9 cellular contexts compared by ENCODE assay signal in genomic region chr9:19926774-19927173, GRCh38.
DNase-seq lines count a peak whose midpoint lies in the region; ATAC-seq and TF ChIP-seq lines count a peak whose summit lies in the region.
"Had no signal": no experiment of that assay in that cellular context is flagged by ENCODE, and none has a peak within 500 bp of the region (broad histone marks: within the 10 kb centered on the region; RNA-seq: fewer than 3 reads in every experiment).

No MANE protein-coding gene starts in this region.

- H3K4me3 ChIP-seq in KMS-11 (IDR thresholded peaks at IDR 0.05; ENCODE audit: insufficient read depth, low read depth, low read length) (no peak overlapping the region), fibroblast of lung (replicated peaks in 1 of 4; ENCODE audit: control extremely low read depth in 1 of 4, insufficient read depth in 1 of 4, low read depth in 3 of 4, low read length in 4 of 4) (peak overlapping the region in 1 of 4 experiments; percentile 59), osteoblast (ENCODE audit: insufficient read depth, low read length) (no peak overlapping the region)

- H3K9me3 ChIP-seq in ES-I3 (ENCODE audit: control insufficient read depth, insufficient read depth, low read length): no peaks in the 10 kb centered on the region
- no peaks in the 10 kb centered on the region for H3K9me3 ChIP-seq in fibroblast of lung (ENCODE audit: control insufficient read depth, insufficient read depth, low read depth, low read length)
- H3K9me3 ChIP-seq in osteoblast (ENCODE audit: low read depth, low read length): no peaks in the 10 kb centered on the region
- H3K9me3 ChIP-seq: breast epithelium, sigmoid colon had no signal

- H3K9ac ChIP-seq in ES-I3 (ENCODE audit: low read depth, low read length) (peak overlapping the region; percentile 13; the same call in 1 of the 2 replicates), KMS-11 (no peak overlapping the region), fibroblast of lung (ENCODE audit: insufficient read depth, low read length) (no peak overlapping the region)

- H3K27ac ChIP-seq in KMS-11 (no peak overlapping the region), fibroblast of lung (ENCODE audit: insufficient read depth, low read length) (no peak overlapping the region), osteoblast (ENCODE audit: low read depth, low read length) (no peak overlapping the region)
- H3K27ac ChIP-seq: breast epithelium had no signal

- H4K20me1 ChIP-seq in KMS-11 (ENCODE audit: insufficient read depth) (no peaks in the 10 kb centered on the region), fibroblast of lung (ENCODE audit: control insufficient read depth, extremely low read depth, insufficient read depth, low read length) (no peaks in the 10 kb centered on the region), osteoblast (ENCODE audit: insufficient read depth, low read length) (no peaks in the 10 kb centered on the region)

- TF ChIP-seq CTCF in KMS-11 (conservative IDR thresholded peaks at IDR 0.05; ENCODE audit: low read depth, low read length): no peak
- no peak for TF ChIP-seq CTCF in fibroblast of lung (conservative IDR thresholded peaks at IDR 0.05 in 1 of 2, IDR thresholded peaks at IDR 0.05 in 1 of 2; ENCODE audit: low read depth in 1 of 2, low read length in 2 of 2)
- no peak for TF ChIP-seq CTCF in osteoblast (IDR thresholded peaks at IDR 0.05; ENCODE audit: extremely low read depth, low read depth, low read length)

- no peak for DNase-seq in fibroblast of lung (ENCODE audit: low read depth in 2 of 2)
- DNase-seq in osteoblast (ENCODE audit: insufficient read length, low spot score, missing footprints): no peak
- DNase-seq in NCI-H2107 (lab: John Stamatoyannopoulos, UW): no peak

- H3K4me2 ChIP-seq in KMS-11 (no peak overlapping the region), fibroblast of lung (ENCODE audit: extremely low read depth, insufficient read depth, low read length) (peak overlapping the region; percentile 92), osteoblast (ENCODE audit: insufficient read depth, low read length) (peak overlapping the region; percentile 92)

- H3K79me2 ChIP-seq in KMS-11 (ENCODE audit: insufficient read depth, low read depth): no peaks in the 10 kb centered on the region
- no peaks in the 10 kb centered on the region for H3K79me2 ChIP-seq in fibroblast of lung (ENCODE audit: control insufficient read depth, insufficient read depth, low read length)
- no peaks in the 10 kb centered on the region for H3K79me2 ChIP-seq in osteoblast (ENCODE audit: insufficient read depth, low read length)

- H3K27me3 ChIP-seq in KMS-11 (ENCODE audit: insufficient read depth, low read depth) (no peaks in the 10 kb centered on the region), fibroblast of lung (ENCODE audit: control insufficient read depth, insufficient read depth, low read length) (no peaks in the 10 kb centered on the region), osteoblast (ENCODE audit: insufficient read depth, low read length) (peaks cover 7% of the 10 kb centered on the region)
- H3K27me3 ChIP-seq: breast epithelium, sigmoid colon had no signal

- ATAC-seq in GM21528 (IDR thresholded peaks at IDR 0.05; ENCODE audit: low FRiP score, unreplicated experiment) (no peak), GM19467 (IDR thresholded peaks at IDR 0.05; ENCODE audit: unreplicated experiment) (no peak)

- no peaks in the 10 kb centered on the region for H3K36me3 ChIP-seq in ES-I3 (ENCODE audit: insufficient read depth, low read length)
- no peaks in the 10 kb centered on the region for H3K36me3 ChIP-seq in KMS-11 (ENCODE audit: insufficient read depth)
- H3K36me3 ChIP-seq in fibroblast of lung (ENCODE audit: control insufficient read depth, insufficient read depth, low read length): no peaks in the 10 kb centered on the region
- no peaks in the 10 kb centered on the region for H3K36me3 ChIP-seq in osteoblast (ENCODE audit: insufficient read depth, low read length)
- H3K36me3 ChIP-seq: breast epithelium, sigmoid colon had no signal

- H2AFZ ChIP-seq in KMS-11 (ENCODE audit: low read depth) (peak overlapping the region; percentile 91; the same call in 1 of the 2 replicates), fibroblast of lung (ENCODE audit: low read length) (no peak overlapping the region), osteoblast (ENCODE audit: low read length) (no peak overlapping the region)

- peaks cover 8% of the 10 kb centered on the region for H3K4me1 ChIP-seq in ES-I3 (ENCODE audit: insufficient read depth, low read length)
- peaks cover 6% of the 10 kb centered on the region for H3K4me1 ChIP-seq in KMS-11 (ENCODE audit: low read depth, poor library complexity, severe bottlenecking)
- peaks cover 3% of the 10 kb centered on the region for H3K4me1 ChIP-seq in fibroblast of lung (ENCODE audit: control insufficient read depth, extremely low read depth, insufficient read depth, low read length)
- H3K4me1 ChIP-seq in osteoblast (ENCODE audit: insufficient read depth, low read length): no peaks in the 10 kb centered on the region
- H3K4me1 ChIP-seq: breast epithelium had no signal
